9 cellular contexts compared by ENCODE assay signal in genomic region chr1:115838805-115839705, GRCh38. TPM values are rescaled to one million over a fixed set of nuclear protein-coding genes. Genes with fewer than 3 reads are reported as not detected.
A peak's percentile ranks its signal among the peaks of the same experiment; 100 is the strongest.
DNase-seq lines count a peak whose midpoint lies in the region; ATAC-seq and TF ChIP-seq lines count a peak whose summit lies in the region.
"Had no signal": no experiment of that assay in that cellular context is flagged by ENCODE, and none has a peak within 500 bp of the region (broad histone marks: within the 10 kb centered on the region; RNA-seq: fewer than 3 reads in every experiment).

No MANE protein-coding gene starts in this region.

- H3K9me3 ChIP-seq in lower lobe of right lung (no peaks in the 10 kb centered on the region), suprapubic skin (no peaks in the 10 kb centered on the region)
- H3K9me3 ChIP-seq: neutrophil had no signal

- H3K4me1 Mint-ChIP-seq in chondrocyte (ENCODE audit: low read depth) = peaks cover 4% of the 10 kb centered on the region

- H3K36me3 ChIP-seq in lower lobe of right lung (no peaks in the 10 kb centered on the region), suprapubic skin (no peaks in the 10 kb centered on the region)
- H3K36me3 ChIP-seq: neutrophil had no signal

- no peak for TF ChIP-seq POLR2A in suprapubic skin (IDR thresholded peaks at IDR 0.05)

- H3K4me3 Mint-ChIP-seq in chondrocyte (ENCODE audit: unreplicated experiment) = peak overlapping the region; percentile 73

- TF ChIP-seq CTCF in chondrocyte (IDR thresholded peaks at IDR 0.05) (no peak), lower lobe of right lung (IDR thresholded peaks at IDR 0.05) (no peak), suprapubic skin (IDR thresholded peaks at IDR 0.05) (no peak)

- peaks cover 81% of the 10 kb centered on the region for H3K27me3 ChIP-seq in lower lobe of right lung (ENCODE audit: low read depth)
- peaks cover 68% of the 10 kb centered on the region for H3K27me3 ChIP-seq in suprapubic skin

- peak overlapping the region; percentile 42 for H3K4me3 ChIP-seq in lower lobe of right lung
- peak overlapping the region; percentile 55 for H3K4me3 ChIP-seq in suprapubic skin

- no peaks in the 10 kb centered on the region for H3K9me3 Mint-ChIP-seq in chondrocyte (ENCODE audit: low read depth)

- peaks cover 73% of the 10 kb centered on the region for H3K27me3 Mint-ChIP-seq in chondrocyte (ENCODE audit: low read depth)

- DNase-seq in ELF-1 (ENCODE audit: low read depth, low spot score) (peak; percentile 79), NCI-H1105 treated with DMSO at 0.1 percent for 48 hours (lab: John Stamatoyannopoulos, UW) (peak; percentile 59), chondrocyte (ENCODE audit: low spot score) (no peak), lower lobe of right lung (peak; percentile 55), suprapubic skin (ENCODE audit: low spot score in 2 of 2) (peak in 1 of 2 donors; percentile 70), epidermal melanocyte (ENCODE audit: insufficient read length, low spot score) (no peak)
- DNase-seq in stimulated activated naive CD4-positive, alpha-beta T cell (lab: John Stamatoyannopoulos, UW) = no peak

- intact Hi-C loops in lower lobe of right lung (cut with DNase I) = no loop called here

- ATAC-seq in lower lobe of right lung (peak; percentile 70 to 74), HG03175 (IDR thresholded peaks at IDR 0.05; ENCODE audit: unreplicated experiment) (no peak)

- H3K4me1 ChIP-seq in lower lobe of right lung (peaks cover 26% of the 10 kb centered on the region), suprapubic skin (peaks cover 26% of the 10 kb centered on the region)

- under 1% methylated on average over 28 of the region's 77 CpGs for WGBS in suprapubic skin

- no peak for TF ChIP-seq EP300 in suprapubic skin (IDR thresholded peaks at IDR 0.05)

- H3K36me3 Mint-ChIP-seq in chondrocyte (ENCODE audit: low read depth) = peaks cover 3% of the 10 kb centered on the region

- H3K27ac Mint-ChIP-seq in chondrocyte (ENCODE audit: unreplicated experiment) = peak overlapping the region; percentile 87

- H3K27ac ChIP-seq in lower lobe of right lung (no peak overlapping the region), suprapubic skin (peak overlapping the region; percentile 58)
- H3K27ac ChIP-seq: neutrophil had no signal

RNA-seq across cellular contexts. Expression of gene NHLH2, which starts 1.9 kb away (rescaled TPM):
- total RNA-seq in chondrocyte (not detected in 3 replicates), lower lobe of right lung (0.41 TPM), suprapubic skin (1 to 10 TPM; 1.1 to 1.8 (median 1.6) TPM)

Comparison
In these comparisons a context has a peak if more than half of its experiments do, and no peak if none do; other contexts are left out.
1. DNase-seq: peak in ELF-1 (single experiment), NCI-H1105 treated with DMSO at 0.1 percent for 48 hours (single experiment) and lower lobe of right lung (single experiment); none in chondrocyte (single experiment), epidermal melanocyte (single experiment) and stimulated activated naive CD4-positive, alpha-beta T cell (0 of 6).